1 cellular context compared by ENCODE assay signal in the genomic region with DNA sequence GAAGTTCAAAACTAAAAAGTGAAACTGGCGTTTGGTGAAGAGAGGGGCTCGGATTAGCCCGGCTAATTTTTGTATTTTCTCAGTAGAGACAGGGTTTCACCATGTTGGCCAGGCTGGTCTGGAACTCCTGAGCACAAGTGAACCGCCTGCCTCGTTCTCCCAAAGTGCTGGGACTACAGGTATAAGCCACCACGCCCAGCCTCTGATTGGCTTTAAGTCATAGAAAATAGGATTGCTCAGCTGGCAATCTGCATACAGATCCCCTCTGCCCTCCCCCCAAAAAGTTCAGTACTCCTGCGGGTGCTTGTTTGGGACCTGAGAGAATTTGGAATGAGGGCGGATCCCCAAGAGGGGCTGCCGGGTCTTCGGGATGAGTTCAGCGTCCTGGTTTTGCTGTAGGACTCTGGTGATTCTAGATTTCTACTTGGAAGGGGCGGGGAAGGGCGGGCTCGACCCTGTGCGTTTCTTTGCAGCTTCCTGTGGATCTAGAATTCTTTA.
TF ChIP-seq lines count a peak whose summit lies in the region.

No MANE protein-coding gene starts in this region.

TF ChIP-seq in H1, 55 proteins besides CTCF, POLR2A, EP300 and RAD21 (continued from another document):
- TF ChIP-seq, protein P1, sequence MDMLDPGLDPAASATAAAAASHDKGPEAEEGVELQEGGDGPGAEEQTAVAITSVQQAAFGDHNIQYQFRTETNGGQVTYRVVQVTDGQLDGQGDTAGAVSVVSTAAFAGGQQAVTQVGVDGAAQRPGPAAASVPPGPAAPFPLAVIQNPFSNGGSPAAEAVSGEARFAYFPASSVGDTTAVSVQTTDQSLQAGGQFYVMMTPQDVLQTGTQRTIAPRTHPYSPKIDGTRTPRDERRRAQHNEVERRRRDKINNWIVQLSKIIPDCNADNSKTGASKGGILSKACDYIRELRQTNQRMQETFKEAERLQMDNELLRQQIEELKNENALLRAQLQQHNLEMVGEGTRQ (IDR thresholded peaks at IDR 0.05; ENCODE audit: low read length): no peak
- TF ChIP-seq HDAC6 (IDR thresholded peaks at IDR 0.05; ENCODE audit: low read depth, low read length): no peak
- no peak for TF ChIP-seq HDAC2 (IDR thresholded peaks at IDR 0.05; ENCODE audit: borderline replicate concordance in 1 of 2, low read depth in 2 of 2, low read length in 2 of 2)
